In genomic region chr6:31836676-31837611, GRCh38 we compare ENCODE assay signal across 8 cellular contexts. TPM values are rescaled to one million over a fixed set of nuclear protein-coding genes. Genes with fewer than 3 reads are reported as not detected.
DNase-seq lines count a peak whose midpoint lies in the region; ATAC-seq and TF ChIP-seq lines count a peak whose summit lies in the region.

No MANE protein-coding gene starts in this region.

- CTCF ChIA-PET in PC-9 (lab: Charles Lee) = no interaction called here

- peaks cover 19% of the 10 kb centered on the region for H3K36me3 ChIP-seq in GM06990 (ENCODE audit: control insufficient read depth, insufficient read depth, low read length)
- H3K36me3 ChIP-seq in PC-9 (ENCODE audit: low read depth) = peaks cover 44% of the 10 kb centered on the region
- peaks cover 46% of the 10 kb centered on the region for H3K36me3 ChIP-seq in neuron (ENCODE audit: insufficient read depth, low read length)

- H3K9me3 Mint-ChIP-seq in endothelial cell (ENCODE audit: unreplicated experiment) = no peaks in the 10 kb centered on the region

- H3K36me3 Mint-ChIP-seq in endothelial cell (ENCODE audit: low read depth, unreplicated experiment) = peaks cover 14% of the 10 kb centered on the region

- H3K4me1 Mint-ChIP-seq in endothelial cell (ENCODE audit: unreplicated experiment) = peaks cover 20% of the 10 kb centered on the region

- peaks cover 41% of the 10 kb centered on the region for H4K20me1 ChIP-seq in PC-9 (ENCODE audit: insufficient read depth)

- H3K9me3 ChIP-seq in PC-9 (ENCODE audit: insufficient read depth, low read depth) (no peaks in the 10 kb centered on the region), neuron (ENCODE audit: low read length) (no peaks in the 10 kb centered on the region)

- no TSS peak for BruUV-seq in PC-9 (replicated peaks; lab: Mats Ljungman, UMichigan)

- peak overlapping the region; percentile 98 for H3K4me2 ChIP-seq in PC-9

- TF ChIP-seq CTCF in GM06990 (IDR thresholded peaks at IDR 0.05; ENCODE audit: insufficient read depth, low read length, poor library complexity, severe bottlenecking) = peak; percentile 3
- no peak; the same call in 1 of the 2 replicates for TF ChIP-seq CTCF in PC-9 (conservative IDR thresholded peaks at IDR 0.05)
- TF ChIP-seq CTCF in endothelial cell (IDR thresholded peaks at IDR 0.05; ENCODE audit: unreplicated experiment) = no peak

- peak overlapping the region; percentile 74 for H3K27ac Mint-ChIP-seq in endothelial cell (ENCODE audit: unreplicated experiment)

- intact Hi-C loops in PC-9 (cut with micrococcal nuclease; ENCODE audit: unreplicated experiment) = no loop called here

- H3K4me1 ChIP-seq in PC-9 (replicated peaks; ENCODE audit: insufficient read depth) (peaks cover 31% of the 10 kb centered on the region), neuron (ENCODE audit: insufficient read depth, low read length) (peaks cover 24% of the 10 kb centered on the region)

- H3F3A ChIP-seq in PC-9 (ENCODE audit: insufficient read depth, low read depth) = peaks cover 86% of the 10 kb centered on the region

- no peak for DNase-seq in GM06990 (ENCODE audit: extremely low read depth, insufficient read length)
- DNase-seq in PC-9 = no peak
- no peak for DNase-seq in endothelial cell (ENCODE audit: low spot score)
- no peak for DNase-seq in T1000 (lab: John Stamatoyannopoulos, UW)
- no peak for DNase-seq in NK-92 (lab: John Stamatoyannopoulos, UW; ENCODE audit: unreplicated experiment)
- DNase-seq in cortex of kidney (lab: John Stamatoyannopoulos, UW) = no peak

- peak overlapping the region; percentile 77 for H3K27ac ChIP-seq in PC-9

- peak overlapping the region; percentile 78 for H3K4me3 ChIP-seq in GM06990 (replicated peaks; ENCODE audit: low read depth, low read length)
- H3K4me3 ChIP-seq in PC-9 = peak overlapping the region; percentile 94
- H3K4me3 ChIP-seq in neuron (ENCODE audit: low read length) = peak overlapping the region; percentile 81

- no peaks in the 10 kb centered on the region for H3K27me3 Mint-ChIP-seq in endothelial cell (ENCODE audit: unreplicated experiment)

- no peaks in the 10 kb centered on the region for H3K9me2 ChIP-seq in PC-9 (ENCODE audit: insufficient read depth)

- H3K79me2 ChIP-seq in PC-9 (ENCODE audit: low read depth) = peaks cover 69% of the 10 kb centered on the region

- no peaks in the 10 kb centered on the region for H3K27me3 ChIP-seq in GM06990 (replicated peaks; ENCODE audit: control insufficient read depth, insufficient read depth, low read length)
- no peaks in the 10 kb centered on the region for H3K27me3 ChIP-seq in PC-9 (ENCODE audit: insufficient read depth, low read depth)
- H3K27me3 ChIP-seq in neuron (ENCODE audit: insufficient read depth, low read length) = no peaks in the 10 kb centered on the region

- H2AFZ ChIP-seq in PC-9 (no peak overlapping the region), neuron (ENCODE audit: low read depth, low read length) (no peak overlapping the region)

- peak overlapping the region; percentile 92 for H3K4me3 Mint-ChIP-seq in endothelial cell (ENCODE audit: unreplicated experiment)

- ATAC-seq in HG02623 (IDR thresholded peaks at IDR 0.05; ENCODE audit: unreplicated experiment) = no peak

- POLR2A ChIA-PET in PC-9 (lab: Charles Lee; ENCODE audit: unreplicated experiment) = interaction anchor here (0.5 to 0.7 kb wide), 3 partner anchors 29 to 135 kb away, joined by 3 to 4 read pairs (median 3); a partner anchor contains a TSS

RNA-seq across cellular contexts. Expression of gene HSPA1B, which starts 9.4 kb away (rescaled TPM):
- 334 and 340 TPM in 2 replicates for total RNA-seq in PC-9 (2021)
- 19.8 TPM for total RNA-seq in endothelial cell (ENCODE audit: unreplicated experiment)

RNA-seq across cellular contexts. Expression of gene HSPA1A, which starts 21.6 kb away (rescaled TPM):
- total RNA-seq in PC-9 (2021) (378 and 385 TPM in 2 replicates), endothelial cell (ENCODE audit: unreplicated experiment) (27.2 TPM)

RNA-seq across cellular contexts. Expression of gene HSPA1L, which starts 21.9 kb away (rescaled TPM):
- 2.3 and 2.6 TPM in 2 replicates for total RNA-seq in PC-9 (2021)
- total RNA-seq in endothelial cell (ENCODE audit: unreplicated experiment) = 0.82 TPM

RNA-seq across cellular contexts. Expression of gene NEU1, which starts 25.7 kb away (rescaled TPM):
- total RNA-seq in PC-9 (2021) (23.1 and 23.4 TPM in 2 replicates), endothelial cell (ENCODE audit: unreplicated experiment) (31.9 TPM)

RNA-seq across cellular contexts. Expression of gene LSM2, which starts 30.2 kb away (rescaled TPM):
- 67.5 and 74.3 TPM in 2 replicates for total RNA-seq in PC-9 (2021)
- 57.1 TPM for total RNA-seq in endothelial cell (ENCODE audit: unreplicated experiment)

Comparison
In these comparisons a context has a peak if more than half of its experiments do, and no peak if none do; other contexts are left out.
1. RNA of gene HSPA1B, which starts 9.4 kb away (total RNA-seq): 334 to 340 TPM in PC-9; 19.8 TPM in endothelial cell (single experiment); every median in the first group is over 10 times any median in the second.
2. RNA of gene HSPA1A, which starts 21.6 kb away (total RNA-seq): 378 to 385 TPM in PC-9; 27.2 TPM in endothelial cell (single experiment); every median in the first group is over 10 times any median in the second.
3. Peak in every context shown above with its lines, with median percentiles within 50 percentile points of each other: H3K4me3 ChIP-seq.